In genomic region chr18:2994603-2995432, GRCh38 we compare ENCODE assay signal across 8 cellular contexts. TPM values are rescaled to one million over a fixed set of nuclear protein-coding genes. Genes with fewer than 3 reads are reported as not detected.
DNase-seq lines count a peak whose midpoint lies in the region; ATAC-seq and TF ChIP-seq lines count a peak whose summit lies in the region.

No MANE protein-coding gene starts in this region.

- H3K79me2 ChIP-seq in KMS-11 (ENCODE audit: insufficient read depth, low read depth), result no peaks in the 10 kb centered on the region
- H3K79me2 ChIP-seq in trophoblast cell (ENCODE audit: control insufficient read depth, insufficient read depth, low read length, poor library complexity), result no peaks in the 10 kb centered on the region

- no peaks in the 10 kb centered on the region for H3K9me3 ChIP-seq in left ventricle myocardium inferior (replicated peaks)
- no peaks in the 10 kb centered on the region for H3K9me3 ChIP-seq in trophoblast cell (ENCODE audit: insufficient read depth, low read depth, low read length)

- no peak overlapping the region for H4K91ac ChIP-seq in trophoblast cell (ENCODE audit: low read depth, low read length)

- intact Hi-C loops in CD14-positive monocyte (cut with micrococcal nuclease) (loop anchor here (5.0 to 10.0 kb wide), 4 partner anchors 43 to 450 kb away; partner anchors contain the start of gene MYL12A (in 1 of the 2)), left ventricle myocardium inferior (cut with micrococcal nuclease) (no loop called here)

- no peak overlapping the region for H3K18ac ChIP-seq in trophoblast cell (ENCODE audit: low read length)

- ATAC-seq in GM21447 (IDR thresholded peaks at IDR 0.05; ENCODE audit: unreplicated experiment), result peak; percentile 79

- H3K4me3 Mint-ChIP-seq in CD14-positive monocyte, result peak overlapping the region in 1 of 2 donors; percentile 71

- no peak overlapping the region for H2BK5ac ChIP-seq in trophoblast cell (ENCODE audit: low read depth, low read length, poor library complexity)

- H3K27me3 Mint-ChIP-seq in CD14-positive monocyte (ENCODE audit: low read depth in 3 of 3), result no peaks in the 10 kb centered on the region

- H3K4me1 Mint-ChIP-seq in CD14-positive monocyte, result peaks cover 45% of the 10 kb centered on the region

- no peak overlapping the region for H4K8ac ChIP-seq in trophoblast cell (ENCODE audit: low read depth, low read length)

- H4K20me1 ChIP-seq in KMS-11 (ENCODE audit: insufficient read depth), result no peaks in the 10 kb centered on the region

- no peak overlapping the region for H3K14ac ChIP-seq in trophoblast cell (ENCODE audit: low read length)

- no peak overlapping the region for H3K4ac ChIP-seq in trophoblast cell (ENCODE audit: low read depth, low read length)

- H3K4me1 ChIP-seq in KMS-11 (ENCODE audit: low read depth, poor library complexity, severe bottlenecking) (peaks cover 37% of the 10 kb centered on the region), left ventricle myocardium inferior (peaks cover 39% of the 10 kb centered on the region), trophoblast cell (ENCODE audit: control insufficient read depth in 1 of 2, insufficient read depth in 2 of 2, low read length in 2 of 2) (no peaks in the 10 kb centered on the region)

- H3K27me3 ChIP-seq in KMS-11 (ENCODE audit: insufficient read depth, low read depth) (no peaks in the 10 kb centered on the region), left ventricle myocardium inferior (ENCODE audit: low read depth) (no peaks in the 10 kb centered on the region), trophoblast cell (ENCODE audit: insufficient read depth, low read length) (no peaks in the 10 kb centered on the region)

- no peak overlapping the region for H2AK5ac ChIP-seq in trophoblast cell (ENCODE audit: low read length)

- H3K4me2 ChIP-seq in KMS-11, result no peak overlapping the region
- no peak overlapping the region for H3K4me2 ChIP-seq in trophoblast cell (ENCODE audit: low read length)

- no CpG with 5 or more reads among the region's 6 CpGs for WGBS in trophoblast cell (ENCODE audit: extremely low coverage, insufficient coverage, insufficient read length)

- no peak for DNase-seq in CD14-positive monocyte (ENCODE audit: low spot score)
- DNase-seq in activated CD8-positive, alpha-beta memory T cell treated with anti-CD3 and anti-CD28 coated beads, Interleukin-2, amount 50 U/mL, for 48 hours, result peak; percentile 84
- DNase-seq in left ventricle myocardium inferior, result no peak
- peak; percentile 14 to 49 for DNase-seq in stimulated activated CD8-positive, alpha-beta memory T cell treated with anti-CD3 and anti-CD28 coated beads, Interleukin-7, amount 100 ng/mL, for 1 hour (ENCODE audit: low read depth in 2 of 2)
- DNase-seq in NCI-H748 treated with DMSO at 0.1 percent for 48 hours (lab: John Stamatoyannopoulos, UW), result no peak
- no peak for DNase-seq in trophoblast cell

- no peak overlapping the region for H3K27ac ChIP-seq in KMS-11
- peak overlapping the region; percentile 23 for H3K27ac ChIP-seq in left ventricle myocardium inferior (replicated peaks)
- no peak overlapping the region for H3K27ac ChIP-seq in trophoblast cell (ENCODE audit: low read depth, low read length)

- H3K4me3 ChIP-seq in KMS-11 (IDR thresholded peaks at IDR 0.05; ENCODE audit: insufficient read depth, low read depth, low read length) (no peak overlapping the region), left ventricle myocardium inferior (no peak overlapping the region), trophoblast cell (ENCODE audit: low read depth, low read length) (no peak overlapping the region)

- H2AFZ ChIP-seq in KMS-11 (ENCODE audit: low read depth) (no peak overlapping the region), trophoblast cell (ENCODE audit: insufficient read depth, low read length, poor library complexity) (no peak overlapping the region)

- H3K27ac Mint-ChIP-seq in CD14-positive monocyte, result peak overlapping the region in 4 of 7 donors; percentile 0 to 61 (median 47)

- H3K9ac ChIP-seq in KMS-11, result no peak overlapping the region
- H3K9ac ChIP-seq in trophoblast cell (ENCODE audit: low read length), result no peak overlapping the region

- no peak overlapping the region for H2BK120ac ChIP-seq in trophoblast cell (ENCODE audit: insufficient read depth, low read length, poor library complexity)

- no peak overlapping the region for H4K12ac ChIP-seq in trophoblast cell (ENCODE audit: low read depth, low read length)

- peaks cover 0 to 3% (median 2%) of the 10 kb centered on the region in 7 donors for H3K9me3 Mint-ChIP-seq in CD14-positive monocyte

- H2BK12ac ChIP-seq in trophoblast cell (ENCODE audit: low read length), result no peak overlapping the region

- H3K36me3 Mint-ChIP-seq in CD14-positive monocyte, result peaks cover 2 to 5% of the 10 kb centered on the region in 2 donors

- TF ChIP-seq CTCF in CD14-positive monocyte (IDR thresholded peaks at IDR 0.05) (peak; percentile 77), KMS-11 (conservative IDR thresholded peaks at IDR 0.05; ENCODE audit: low read depth, low read length) (0 out of 2 replicates have a peak, but pooled peaks have one; percentile 14), left ventricle myocardium inferior (IDR thresholded peaks at IDR 0.05; ENCODE audit: borderline replicate concordance) (peak; percentile 46)

- H3K79me1 ChIP-seq in trophoblast cell (ENCODE audit: low read length), result no peaks in the 10 kb centered on the region

- no peak overlapping the region for H3K23ac ChIP-seq in trophoblast cell (ENCODE audit: low read length)

- H3K36me3 ChIP-seq in KMS-11 (ENCODE audit: insufficient read depth) (no peaks in the 10 kb centered on the region), left ventricle myocardium inferior (no peaks in the 10 kb centered on the region), trophoblast cell (ENCODE audit: control insufficient read depth in 1 of 2, insufficient read depth in 2 of 2, low read length in 2 of 2) (no peaks in the 10 kb centered on the region)

RNA-seq across cellular contexts. Expression of gene LPIN2, which starts 18.1 kb away (rescaled TPM):
- polyA plus RNA-seq in CD14-positive monocyte, result 10 to 100 TPM in 1 of 2 donors, 1 to 10 TPM in 1; 9.3 to 10.3 TPM
- total RNA-seq in left ventricle myocardium inferior, result 8.2 TPM
- 15.7 and 16.3 TPM in 2 replicates for polyA plus RNA-seq in trophoblast cell (2013)

Comparison
In these comparisons a context has a peak if more than half of its experiments do, and no peak if none do; other contexts are left out.
1. DNase-seq: peak in activated CD8-positive, alpha-beta memory T cell treated with anti-CD3 and anti-CD28 coated beads, Interleukin-2, amount 50 U/mL, for 48 hours (single experiment) and stimulated activated CD8-positive, alpha-beta memory T cell treated with anti-CD3 and anti-CD28 coated beads, Interleukin-7, amount 100 ng/mL, for 1 hour (2 of 2); none in CD14-positive monocyte (single experiment), left ventricle myocardium inferior (single experiment), NCI-H748 treated with DMSO at 0.1 percent for 48 hours (single experiment) and trophoblast cell (0 of 2).
2. CTCF ChIP-seq: peak in every context shown above with its lines; median percentile 77 in CD14-positive monocyte; 46 in left ventricle myocardium inferior; 14 in KMS-11.